ENCODE assay signal across 8 cellular contexts in genomic region chrX:57929373-57929772, GRCh38. TPM values are rescaled to one million over a fixed set of nuclear protein-coding genes. Genes with fewer than 3 reads are reported as not detected.
A peak's percentile ranks its signal among the peaks of the same experiment; 100 is the strongest.
DNase-seq lines count a peak whose midpoint lies in the region; FAIRE-seq and TF ChIP-seq lines count a peak whose summit lies in the region.

No MANE protein-coding gene starts in this region.

- no peak for TF ChIP-seq POLR2A in GM12891 (IDR thresholded peaks at IDR 0.05; ENCODE audit: low read depth, low read length)

- peak; percentile 7 to 77 (median 52) for TF ChIP-seq CTCF in dorsolateral prefrontal cortex (IDR thresholded peaks at IDR 0.05 in 54 of 56, conservative IDR thresholded peaks at IDR 0.05 in 2 of 56; ENCODE audit: low read depth in 1 of 56, partially characterized antibody in 56 of 56)

- intact Hi-C loops in dorsolateral prefrontal cortex (cut with DNase I): loop anchor here in 1 of 2 donors (5.0 kb wide), 1 partner anchor 107 kb away; no protein-coding TSS in a partner anchor

- H3K27me3 ChIP-seq in dorsolateral prefrontal cortex: peaks cover 0 to 57% (median 5%) of the 10 kb centered on the region in 45 donors
- no peaks in the 10 kb centered on the region for H3K27me3 ChIP-seq in small intestine (ENCODE audit: control insufficient read depth in 2 of 2, insufficient read depth in 2 of 2, low read length in 2 of 2)

- H3K9me3 ChIP-seq in small intestine (ENCODE audit: control insufficient read depth, low read depth): no peaks in the 10 kb centered on the region

- DNase-seq in NCI-H2227 (lab: John Stamatoyannopoulos, UW; ENCODE audit: unreplicated experiment) (peak; percentile 18), NCI-H2227 treated with DMSO at 0.1 percent for 48 hours (lab: John Stamatoyannopoulos, UW) (no peak), NAMALWA (ENCODE audit: low spot score) (peak; percentile 50), dorsolateral prefrontal cortex (no peak), small intestine (peak; percentile 2), GM12891 (ENCODE audit: insufficient read length, low spot score) (no peak), OCI-M2 (lab: John Stamatoyannopoulos, UW; ENCODE audit: unreplicated experiment) (no peak)
- no peak for DNase-seq in stimulated activated CD4-positive, alpha-beta T cell treated with anti-CD3 and anti-CD28 coated beads, Interleukin-2, amount 100 ng/mL, for 48 hours

- no peak for FAIRE-seq in small intestine (lab: Jason Lieb, UNC)
- FAIRE-seq in GM12891 (lab: Jason Lieb, UNC): no peak

- H3K4me3 ChIP-seq in dorsolateral prefrontal cortex (no peak overlapping the region), small intestine (ENCODE audit: low read depth in 1 of 2, low read length in 2 of 2) (no peak overlapping the region)

- H3K27ac ChIP-seq in dorsolateral prefrontal cortex (no peak overlapping the region), small intestine (ENCODE audit: low read depth in 1 of 2, low read length in 1 of 2) (no peak overlapping the region)

- no peaks in the 10 kb centered on the region for H3K36me3 ChIP-seq in small intestine (ENCODE audit: control insufficient read depth in 2 of 2, insufficient read depth in 2 of 2, low read length in 2 of 2)

- no peaks in the 10 kb centered on the region for H3K4me1 ChIP-seq in small intestine (ENCODE audit: control insufficient read depth in 2 of 2, insufficient read depth in 1 of 2, low read depth in 1 of 2, low read length in 1 of 2)

TF ChIP-seq in GM12891, 5 proteins besides CTCF, POLR2A, EP300 and RAD21:
- TF ChIP-seq PAX5 (IDR thresholded peaks at IDR 0.05; ENCODE audit: insufficient read depth, low read length, severe bottlenecking) (no peak), POU2F2 (IDR thresholded peaks at IDR 0.05; ENCODE audit: low read depth, low read length) (no peak), POLR2AphosphoS5 (IDR thresholded peaks at IDR 0.05; ENCODE audit: low read depth, low read length) (no peak), SPI1 (IDR thresholded peaks at IDR 0.05; ENCODE audit: low read depth, low read length) (no peak), TAF1 (IDR thresholded peaks at IDR 0.05; ENCODE audit: low read depth, low read length) (no peak)
TF ChIP-seq in GM12891: peak in this region for 0.

RNA-seq across cellular contexts. Expression of gene ZXDA, which starts 19.1 kb away (rescaled TPM):
- 10 to 100 TPM in 45 of 120 experiments, 1 to 10 TPM in 75; 7.3 to 13.9 (median 9.6) TPM for total RNA-seq in dorsolateral prefrontal cortex
- 1 to 10 TPM in 1 of 3 donors, under 1 TPM in 2; 0.45 to 1.1 (median 0.54) TPM for polyA plus RNA-seq in small intestine
- 0.86 TPM for polyA plus RNA-seq in GM12891 (2012; ENCODE audit: low read depth, missing spikeins)

Comparison
In these comparisons a context has a peak if more than half of its experiments do, and no peak if none do; other contexts are left out.
1. DNase-seq: peak in NCI-H2227 (single experiment), NAMALWA (single experiment) and small intestine (single experiment); none in NCI-H2227 treated with DMSO at 0.1 percent for 48 hours (single experiment), dorsolateral prefrontal cortex (0 of 10), GM12891 (single experiment), OCI-M2 (single experiment) and stimulated activated CD4-positive, alpha-beta T cell treated with anti-CD3 and anti-CD28 coated beads, Interleukin-2, amount 100 ng/mL, for 48 hours (0 of 2).